Comparison of ENCODE assay signal across 12 cellular contexts in the genomic region with DNA sequence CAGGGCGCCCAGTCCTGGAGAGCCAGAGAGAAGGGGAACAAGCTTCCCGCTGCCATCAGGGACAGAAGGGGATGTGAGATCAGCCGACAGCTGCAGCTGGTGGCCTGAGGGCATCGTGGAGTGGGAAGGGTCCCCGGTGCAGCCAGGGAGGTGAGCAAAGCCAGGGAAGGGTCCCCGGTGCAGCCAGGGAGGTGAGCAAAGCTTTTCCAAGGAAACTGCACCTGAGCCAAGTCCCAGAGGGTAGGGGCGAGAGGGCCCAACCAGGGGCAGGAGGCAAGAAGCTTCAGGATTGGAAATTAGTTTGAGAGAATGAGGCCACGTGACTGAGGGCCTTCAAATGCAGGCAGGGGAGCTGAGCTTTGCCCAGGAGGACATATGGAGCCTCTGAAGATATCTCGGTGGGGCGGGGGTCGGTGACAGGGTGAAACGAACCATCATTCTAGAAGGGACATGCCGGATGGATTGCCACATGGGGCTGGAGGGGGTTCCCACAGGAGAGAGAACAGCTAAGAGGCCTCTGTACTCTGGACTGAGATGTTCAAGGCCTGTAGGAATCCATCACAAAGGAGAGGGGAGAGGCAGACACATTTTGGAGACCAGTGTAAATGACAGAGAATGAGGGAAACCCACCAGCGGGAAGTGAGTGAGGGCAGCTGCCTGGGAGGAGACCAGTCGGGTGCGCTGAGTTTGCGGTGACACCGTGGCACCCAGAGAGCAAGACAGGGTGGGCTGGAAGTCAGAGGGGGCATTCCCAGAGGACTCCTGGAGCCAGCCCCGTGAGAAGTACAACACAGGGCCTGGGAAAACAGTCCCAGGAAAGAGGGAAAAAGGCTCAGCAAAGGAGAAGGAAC. TPM values are rescaled to one million over a fixed set of nuclear protein-coding genes. Genes with fewer than 3 reads are reported as not detected.
A peak's percentile ranks its signal among the peaks of the same experiment; 100 is the strongest.
DNase-seq lines count a peak whose midpoint lies in the region; ATAC-seq and TF ChIP-seq lines count a peak whose summit lies in the region.
"Had no signal": no experiment of that assay in that cellular context is flagged by ENCODE, and none has a peak within 500 bp of the region (broad histone marks: within the 10 kb centered on the region; RNA-seq: fewer than 3 reads in every experiment).

No MANE protein-coding gene starts in this region.

- in situ Hi-C loops in gastrocnemius medialis (cut with MboI; ENCODE audit: low sequenced_read_pairs in 4 of 4): no loop called here

- H3K4me3 ChIP-seq in SJCRH30 (no peak overlapping the region), endocrine pancreas (ENCODE audit: control insufficient read depth, insufficient read depth, low read length) (no peak overlapping the region), gastrocnemius medialis (no peak overlapping the region)

- no peak for TF ChIP-seq CTCF in gastrocnemius medialis (IDR thresholded peaks at IDR 0.05 in 4 of 5, conservative IDR thresholded peaks at IDR 0.05 in 1 of 5)

- peaks cover 27% of the 10 kb centered on the region for H3K27me3 Mint-ChIP-seq in activated T-cell treated with anti-CD3 and anti-CD28 coated beads, Interleukin-2, amount 50 U/mL, for 72 hours (ENCODE audit: low read depth)

- H3K4me1 ChIP-seq in SJCRH30: 0 out of 2 replicates have a peak, but pooled peaks cover 9% of the 10 kb centered on the region
- H3K4me1 ChIP-seq in endocrine pancreas (ENCODE audit: control insufficient read depth, insufficient read depth, low read length): peaks cover 4% of the 10 kb centered on the region
- no peaks in the 10 kb centered on the region for H3K4me1 ChIP-seq in gastrocnemius medialis

- ATAC-seq in activated T-cell treated with anti-CD3 and anti-CD28 coated beads, Interleukin-2, amount 50 U/mL, for 72 hours (replicated peaks in 1 of 2): no peak
- ATAC-seq in gastrocnemius medialis (no peak), GM18858 (IDR thresholded peaks at IDR 0.05; ENCODE audit: unreplicated experiment) (no peak)

- H3K4me1 Mint-ChIP-seq in activated T-cell treated with anti-CD3 and anti-CD28 coated beads, Interleukin-2, amount 50 U/mL, for 72 hours (ENCODE audit: low read depth): peaks cover 18% of the 10 kb centered on the region

- no peak for TF ChIP-seq POLR2A in gastrocnemius medialis (IDR thresholded peaks at IDR 0.05)

- peaks cover 2 to 3% of the 10 kb centered on the region in 2 donors for H3K9me3 Mint-ChIP-seq in activated T-cell treated with anti-CD3 and anti-CD28 coated beads, Interleukin-2, amount 50 U/mL, for 72 hours

- H3K27ac ChIP-seq in SJCRH30 (no peak overlapping the region), gastrocnemius medialis (peak overlapping the region; percentile 66 to 78 (median 76))

- no peak overlapping the region for H3K27ac Mint-ChIP-seq in activated T-cell treated with anti-CD3 and anti-CD28 coated beads, Interleukin-2, amount 50 U/mL, for 72 hours

- H3K9me3 ChIP-seq in SJCRH30 (replicated peaks) (no peaks in the 10 kb centered on the region), endocrine pancreas (ENCODE audit: control insufficient read depth, low read length) (no peaks in the 10 kb centered on the region), gastrocnemius medialis (no peaks in the 10 kb centered on the region)
- H3K9me3 ChIP-seq: transverse colon had no signal

- H3K4me3 Mint-ChIP-seq in activated T-cell treated with anti-CD3 and anti-CD28 coated beads, Interleukin-2, amount 50 U/mL, for 72 hours: peak overlapping the region; percentile 31 to 76

- H3K9ac ChIP-seq in endocrine pancreas (ENCODE audit: control insufficient read depth, insufficient read depth, low read length): peak overlapping the region; percentile 22

- H3K27me3 ChIP-seq in SJCRH30 (peaks cover 13% of the 10 kb centered on the region), endocrine pancreas (ENCODE audit: control insufficient read depth, insufficient read depth, low read length) (no peaks in the 10 kb centered on the region), gastrocnemius medialis (peaks cover 0 to 10% (median 3%) of the 10 kb centered on the region in 3 donors)

- peaks cover 0 to 1% of the 10 kb centered on the region in 2 donors for H3K36me3 Mint-ChIP-seq in activated T-cell treated with anti-CD3 and anti-CD28 coated beads, Interleukin-2, amount 50 U/mL, for 72 hours (ENCODE audit: insufficient read depth in 2 of 2)

- DNase-seq in activated T-cell treated with anti-CD3 and anti-CD28 coated beads, Interleukin-2, amount 50 U/mL, for 72 hours: no peak
- DNase-seq in activated T-cell treated with anti-CD3 and anti-CD28 coated beads, Interleukin-2, amount 50 U/mL, for 1 hour: no peak
- DNase-seq in SJCRH30 (peak; percentile 26 to 52), gastrocnemius medialis (no peak), globus pallidus (ENCODE audit: low spot score) (no peak), OCI-M2 (lab: John Stamatoyannopoulos, UW; ENCODE audit: unreplicated experiment) (no peak)
- DNase-seq: dermis blood vessel endothelial cell, foreskin melanocyte, NCI-H2081, transverse colon had no signal

- intact Hi-C loops in gastrocnemius medialis (cut with DNase I; ENCODE audit: low total_unique reads): no loop called here

- H3K36me3 ChIP-seq in SJCRH30 (no peaks in the 10 kb centered on the region), endocrine pancreas (ENCODE audit: control insufficient read depth, insufficient read depth, low read length) (no peaks in the 10 kb centered on the region), gastrocnemius medialis (no peaks in the 10 kb centered on the region)
- H3K36me3 ChIP-seq: transverse colon had no signal

RNA-seq across cellular contexts. Expression of a gene that starts 31.4 kb away (rescaled TPM):
- 1 to 10 TPM; 3.5 to 7.2 TPM for total RNA-seq in activated T-cell treated with anti-CD3 and anti-CD28 coated beads, Interleukin-2, amount 50 U/mL, for 72 hours
- total RNA-seq in SJCRH30 (2014; rRNA removed; shearing (Covaris generic)): 2.6 and 3.0 TPM in 2 replicates
- total RNA-seq in gastrocnemius medialis: 10 to 100 TPM in 2 of 4 donors, 1 to 10 TPM in 2; 6.3 to 14.4 (median 10.8) TPM

Comparison
In these comparisons a context has a peak if more than half of its experiments do, and no peak if none do; other contexts are left out.
1. DNase-seq: peak in SJCRH30 (2 of 2); none in activated T-cell treated with anti-CD3 and anti-CD28 coated beads, Interleukin-2, amount 50 U/mL, for 72 hours (0 of 2), activated T-cell treated with anti-CD3 and anti-CD28 coated beads, Interleukin-2, amount 50 U/mL, for 1 hour (single experiment), gastrocnemius medialis (0 of 2), globus pallidus (single experiment) and OCI-M2 (single experiment).